Comparison of ENCODE assay signal across 1 cellular context in the genomic region with DNA sequence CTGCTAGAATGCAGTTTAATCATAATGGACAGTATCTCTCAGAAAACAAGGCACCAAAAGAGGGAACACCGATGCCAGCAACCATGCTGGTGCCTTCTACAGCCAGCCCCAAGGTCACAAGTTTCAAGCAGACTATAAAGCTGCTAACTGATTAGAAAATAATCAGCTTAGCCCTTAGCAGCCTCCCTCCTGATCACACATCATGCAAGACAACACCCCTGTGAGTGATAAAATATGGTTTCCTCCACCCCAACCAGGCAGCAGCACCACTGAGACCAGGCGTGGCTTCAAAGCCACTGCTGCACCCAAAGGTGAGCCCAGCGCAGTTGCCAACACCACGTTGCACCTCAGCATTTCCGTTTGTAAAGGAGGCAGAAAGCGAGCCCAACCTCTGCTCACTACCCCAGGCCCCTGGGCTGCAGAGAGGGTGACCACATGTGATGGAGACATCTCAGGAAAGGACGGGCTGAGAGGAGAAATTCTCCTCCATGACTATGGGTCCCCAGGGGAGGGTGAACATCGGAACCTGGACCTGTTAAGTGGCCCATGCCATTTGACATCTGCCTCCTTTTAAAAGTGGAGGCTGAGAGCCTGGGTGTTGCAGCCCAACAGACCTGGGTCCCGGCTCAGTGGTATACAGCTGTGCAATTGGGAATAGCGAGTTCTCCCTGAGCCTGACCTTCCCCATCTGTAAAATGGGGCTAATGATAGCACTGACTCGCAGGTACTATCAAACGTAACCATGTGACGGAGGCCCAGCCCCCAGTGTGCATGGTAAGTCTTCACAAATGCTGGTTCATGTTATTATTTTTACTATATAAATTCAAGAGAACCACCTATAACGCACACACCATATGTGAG.
TF ChIP-seq lines count a peak whose summit lies in the region.

No MANE protein-coding gene starts in this region.

TF ChIP-seq in GM23338, 12 proteins besides CTCF, POLR2A, EP300 and RAD21 (continued from another document):
- TF ChIP-seq, protein P1, sequence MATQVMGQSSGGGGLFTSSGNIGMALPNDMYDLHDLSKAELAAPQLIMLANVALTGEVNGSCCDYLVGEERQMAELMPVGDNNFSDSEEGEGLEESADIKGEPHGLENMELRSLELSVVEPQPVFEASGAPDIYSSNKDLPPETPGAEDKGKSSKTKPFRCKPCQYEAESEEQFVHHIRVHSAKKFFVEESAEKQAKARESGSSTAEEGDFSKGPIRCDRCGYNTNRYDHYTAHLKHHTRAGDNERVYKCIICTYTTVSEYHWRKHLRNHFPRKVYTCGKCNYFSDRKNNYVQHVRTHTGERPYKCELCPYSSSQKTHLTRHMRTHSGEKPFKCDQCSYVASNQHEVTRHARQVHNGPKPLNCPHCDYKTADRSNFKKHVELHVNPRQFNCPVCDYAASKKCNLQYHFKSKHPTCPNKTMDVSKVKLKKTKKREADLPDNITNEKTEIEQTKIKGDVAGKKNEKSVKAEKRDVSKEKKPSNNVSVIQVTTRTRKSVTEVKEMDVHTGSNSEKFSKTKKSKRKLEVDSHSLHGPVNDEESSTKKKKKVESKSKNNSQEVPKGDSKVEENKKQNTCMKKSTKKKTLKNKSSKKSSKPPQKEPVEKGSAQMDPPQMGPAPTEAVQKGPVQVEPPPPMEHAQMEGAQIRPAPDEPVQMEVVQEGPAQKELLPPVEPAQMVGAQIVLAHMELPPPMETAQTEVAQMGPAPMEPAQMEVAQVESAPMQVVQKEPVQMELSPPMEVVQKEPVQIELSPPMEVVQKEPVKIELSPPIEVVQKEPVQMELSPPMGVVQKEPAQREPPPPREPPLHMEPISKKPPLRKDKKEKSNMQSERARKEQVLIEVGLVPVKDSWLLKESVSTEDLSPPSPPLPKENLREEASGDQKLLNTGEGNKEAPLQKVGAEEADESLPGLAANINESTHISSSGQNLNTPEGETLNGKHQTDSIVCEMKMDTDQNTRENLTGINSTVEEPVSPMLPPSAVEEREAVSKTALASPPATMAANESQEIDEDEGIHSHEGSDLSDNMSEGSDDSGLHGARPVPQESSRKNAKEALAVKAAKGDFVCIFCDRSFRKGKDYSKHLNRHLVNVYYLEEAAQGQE (IDR thresholded peaks at IDR 0.05; ENCODE audit: unreplicated experiment), result no peak
- TF ChIP-seq ZNF331 (CRISPR knock-in tag; IDR thresholded peaks at IDR 0.05; ENCODE audit: low read depth) (no peak), EZH2 (IDR thresholded peaks at IDR 0.05; ENCODE audit: low read depth, unreplicated experiment) (no peak), STAT1 (IDR thresholded peaks at IDR 0.05; ENCODE audit: unreplicated experiment) (no peak), ZNF114 (CRISPR knock-in tag; IDR thresholded peaks at IDR 0.05) (no peak), POLR2AphosphoS5 (IDR thresholded peaks at IDR 0.05; ENCODE audit: low read depth) (no peak)
